36 cellular contexts compared by ENCODE assay signal in the genomic region with DNA sequence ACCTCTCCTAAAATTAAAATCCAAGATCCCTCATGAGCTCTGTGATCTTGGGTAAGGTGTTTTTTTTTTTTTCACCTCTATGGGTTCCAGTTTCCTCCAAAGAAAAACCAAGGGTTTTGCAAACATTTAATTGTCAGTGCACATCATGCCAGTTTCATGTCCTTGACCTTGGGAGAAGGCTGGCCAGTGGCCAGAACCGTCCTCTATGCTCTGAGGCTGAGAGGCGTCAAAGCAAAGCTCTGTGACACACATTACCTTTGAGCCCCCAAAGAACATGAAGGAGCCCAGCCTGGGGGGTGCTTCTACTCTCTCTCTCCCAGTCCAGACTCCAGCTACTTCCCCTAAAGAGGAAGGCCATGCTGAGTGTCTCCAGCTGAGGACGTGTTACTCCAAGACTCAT.
"Had no signal": no experiment of that assay in that cellular context is flagged by ENCODE, and none has a peak within 500 bp of the region (broad histone marks: within the 10 kb centered on the region; RNA-seq: fewer than 3 reads in every experiment).

No MANE protein-coding gene starts in this region.

- H3K4me3 ChIP-seq: ascending aorta, cardiac muscle cell had no signal

- ATAC-seq: activated CD8-positive, alpha-beta T cell treated with anti-CD3 and anti-CD28 coated beads for 36 hours; activated naive CD4-positive, alpha-beta T cell treated with anti-CD3 and anti-CD28 coated beads, Interleukin-2, amount 50 U/mL, for 72 hours; activated T-cell treated with anti-CD3 and anti-CD28 coated beads, Interleukin-2, amount 50 U/mL, for 4 hours; activated T-cell treated with anti-CD3 and anti-CD28 coated beads, Interleukin-2, amount 50 U/mL, for 72 hours; activated T-helper 17 cell treated with anti-CD3 and anti-CD28 coated beads, Interleukin-2, amount 50 U/mL, for 72 hours had no signal

- H3K36me3 ChIP-seq: ascending aorta, cardiac muscle cell had no signal

- H3K4me1 Mint-ChIP-seq: activated B cell treated with CpG ODN at 0.5 μM for 24 hours; activated CD4-positive, alpha-beta T cell treated with anti-CD3 and anti-CD28 coated beads, Interleukin-2, amount 10 ng/mL, durations not matched to agents 24 days and 14 days; activated naive CD8-positive, alpha-beta T cell treated with anti-CD3 and anti-CD28 coated beads for 36 hours; activated T-helper 17 cell treated with anti-CD3 and anti-CD28 coated beads, Interleukin-2, amount 50 U/mL, for 72 hours; central memory CD8-positive, alpha-beta T cell had no signal

- H3K36me3 Mint-ChIP-seq: activated CD4-positive, alpha-beta memory T cell treated with anti-CD3 and anti-CD28 coated beads for 36 hours; activated naive CD4-positive, alpha-beta T cell treated with anti-CD3 and anti-CD28 coated beads, Interleukin-2, amount 50 U/mL, for 72 hours; activated naive CD8-positive, alpha-beta T cell treated with anti-CD3 and anti-CD28 coated beads for 36 hours; brain had no signal

- H3K27me3 ChIP-seq: ascending aorta, cardiac muscle cell had no signal

- H3K4me1 ChIP-seq: ascending aorta had no signal

- H3K9me3 ChIP-seq: ascending aorta had no signal

- DNase-seq: activated B cell treated with CpG ODN at 0.5 μM for 24 hours; activated CD4-positive, alpha-beta memory T cell treated with anti-CD3 and anti-CD28 coated beads for 36 hours; activated CD4-positive, alpha-beta T cell treated with anti-CD3 and anti-CD28 coated beads for 4 hours; activated CD4-positive, alpha-beta T cell treated with anti-CD3 and anti-CD28 coated beads, Interleukin-2, amount 10 ng/mL, durations not matched to agents 24 days and 14 days; activated CD4-positive, alpha-beta T cell treated with anti-CD3 and anti-CD28 coated beads, Interleukin-2, amount 50 U/mL, for 1 hour; activated CD4-positive, alpha-beta T cell treated with anti-CD3 and anti-CD28 coated beads, Interleukin-2, amount 50 U/mL, for 4 hours; activated CD4-positive, CD25-positive, alpha-beta regulatory T cell treated with anti-CD3 and anti-CD28 coated beads, Interleukin-2, amount 50 U/mL, for 72 hours; activated CD8-positive, alpha-beta memory T cell treated with anti-CD3 and anti-CD28 coated beads, Interleukin-2, amount 50 U/mL, for 4 hours; activated CD8-positive, alpha-beta T cell treated with anti-CD3 and anti-CD28 coated beads for 36 hours; activated effector memory CD4-positive, alpha-beta T cell treated with anti-CD3 and anti-CD28 coated beads, Interleukin-2, amount 50 U/mL, for 16 hours; activated gamma-delta T cell treated with Interleukin-2 at 50 U/mL for 16 hours; activated naive CD4-positive, alpha-beta T cell; activated naive CD4-positive, alpha-beta T cell treated with anti-CD3 and anti-CD28 coated beads for 36 hours; activated naive CD4-positive, alpha-beta T cell treated with anti-CD3 and anti-CD28 coated beads, Interleukin-2, amount 50 U/mL, for 16 hours; activated naive CD8-positive, alpha-beta T cell treated with anti-CD3 and anti-CD28 coated beads for 36 hours; activated T-cell treated with anti-CD3 and anti-CD28 coated beads for 4 hours; activated T-cell treated with anti-CD3 and anti-CD28 coated beads, Interleukin-2, amount 50 U/mL, for 1 hour; activated T-cell treated with anti-CD3 and anti-CD28 coated beads, Interleukin-2, amount 50 U/mL, for 4 hours; activated T-cell treated with anti-CD3 and anti-CD28 coated beads, Interleukin-2, amount 50 U/mL, for 72 hours; amygdala; anterior cingulate cortex; caudate nucleus; cerebellar nuclear complex; T-helper 1 cell; T-helper 2 cell; T-helper 9 cell had no signal

- H3K27me3 Mint-ChIP-seq: activated B cell treated with CpG ODN at 0.5 μM for 24 hours; activated CD4-positive, alpha-beta memory T cell treated with anti-CD3 and anti-CD28 coated beads for 36 hours; activated CD4-positive, alpha-beta T cell treated with anti-CD3 and anti-CD28 coated beads, Interleukin-2, amount 10 ng/mL, durations not matched to agents 24 days and 14 days; activated CD8-positive, alpha-beta T cell treated with anti-CD3 and anti-CD28 coated beads for 36 hours; activated naive CD8-positive, alpha-beta T cell treated with anti-CD3 and anti-CD28 coated beads for 36 hours; activated T-helper 17 cell treated with anti-CD3 and anti-CD28 coated beads, Interleukin-2, amount 50 U/mL, for 72 hours; brain; central memory CD8-positive, alpha-beta T cell had no signal

- H3K4me3 Mint-ChIP-seq: activated B cell treated with CpG ODN at 0.5 μM for 24 hours; activated CD4-positive, alpha-beta memory T cell treated with anti-CD3 and anti-CD28 coated beads for 36 hours; activated CD4-positive, alpha-beta T cell treated with anti-CD3 and anti-CD28 coated beads, Interleukin-2, amount 10 ng/mL, durations not matched to agents 24 days and 14 days; activated CD8-positive, alpha-beta T cell treated with anti-CD3 and anti-CD28 coated beads for 36 hours; activated naive CD4-positive, alpha-beta T cell treated with anti-CD3 and anti-CD28 coated beads for 36 hours; activated naive CD8-positive, alpha-beta T cell treated with anti-CD3 and anti-CD28 coated beads for 36 hours; activated T-cell treated with anti-CD3 and anti-CD28 coated beads, Interleukin-2, amount 50 U/mL, for 4 hours; activated T-cell treated with anti-CD3 and anti-CD28 coated beads, Interleukin-2, amount 50 U/mL, for 72 hours; activated T-helper 1 cell treated with anti-CD3 and anti-CD28 coated beads, Interleukin-12 subunit alpha, Interleukin-12 subunit beta, Interleukin-2, Interleukin-4 antibody, amounts not matched to agents 30 ng/mL and 10 ng/mL and 1 ng/mL, durations not matched to agents 14 hours and 24 hours and 36 hours; activated T-helper 17 cell treated with anti-CD3 and anti-CD28 coated beads, Interleukin-2, amount 50 U/mL, for 72 hours; brain; central memory CD8-positive, alpha-beta T cell; T-helper 1 cell treated with Interleukin-12 subunit alpha and Interleukin-12 subunit beta and Interleukin-4 antibody, amounts not matched to agents 30 μg/mL and 1 μg/mL, for 36 hours; T-helper 2 cell treated with Interferon-gamma antibody and Interleukin-4, amounts not matched to agents 5 μg/mL and 100 μg/mL, for 36 hours had no signal

- H3K27ac Mint-ChIP-seq: activated B cell treated with CpG ODN at 0.5 μM for 24 hours; activated CD4-positive, alpha-beta memory T cell treated with anti-CD3 and anti-CD28 coated beads for 36 hours; activated CD4-positive, alpha-beta T cell treated with anti-CD3 and anti-CD28 coated beads, Interleukin-2, amount 10 ng/mL, durations not matched to agents 24 days and 14 days; activated CD8-positive, alpha-beta T cell treated with anti-CD3 and anti-CD28 coated beads for 36 hours; activated naive CD4-positive, alpha-beta T cell treated with anti-CD3 and anti-CD28 coated beads for 36 hours; activated naive CD4-positive, alpha-beta T cell treated with anti-CD3 and anti-CD28 coated beads, Interleukin-2, amount 50 U/mL, for 72 hours; activated naive CD8-positive, alpha-beta T cell treated with anti-CD3 and anti-CD28 coated beads for 36 hours; activated T-cell treated with anti-CD3 and anti-CD28 coated beads, Interleukin-2, amount 50 U/mL, for 72 hours; activated T-helper 1 cell treated with anti-CD3 and anti-CD28 coated beads, Interleukin-12 subunit alpha, Interleukin-12 subunit beta, Interleukin-2, Interleukin-4 antibody, amounts not matched to agents 30 ng/mL and 10 ng/mL and 1 ng/mL, durations not matched to agents 14 hours and 24 hours and 36 hours; activated T-helper 17 cell treated with anti-CD3 and anti-CD28 coated beads, Interleukin-2, amount 50 U/mL, for 72 hours; brain; T-helper 1 cell treated with Interleukin-12 subunit alpha and Interleukin-12 subunit beta and Interleukin-4 antibody, amounts not matched to agents 30 μg/mL and 1 μg/mL, for 36 hours; T-helper 2 cell treated with Interferon-gamma antibody and Interleukin-4, amounts not matched to agents 5 μg/mL and 100 μg/mL, for 36 hours had no signal

- H3K27ac ChIP-seq: ascending aorta, cardiac muscle cell, VCaP had no signal

- H3K9me3 Mint-ChIP-seq: activated CD8-positive, alpha-beta T cell treated with anti-CD3 and anti-CD28 coated beads for 36 hours; activated naive CD4-positive, alpha-beta T cell treated with anti-CD3 and anti-CD28 coated beads for 36 hours had no signal
